In genomic region chr5:83011990-83012389, GRCh38 we compare ENCODE assay signal across 11 cellular contexts.
DNase-seq lines count a peak whose midpoint lies in the region; ATAC-seq and TF ChIP-seq lines count a peak whose summit lies in the region.
"Had no signal": no experiment of that assay in that cellular context is flagged by ENCODE, and none has a peak within 500 bp of the region (broad histone marks: within the 10 kb centered on the region; RNA-seq: fewer than 3 reads in every experiment).

No MANE protein-coding gene starts in this region.

- peaks cover 28% of the 10 kb centered on the region for H3K9me3 Mint-ChIP-seq in WTC11

- ATAC-seq in GM19397 (IDR thresholded peaks at IDR 0.05; ENCODE audit: unreplicated experiment) (peak; percentile 96), HG02943 (IDR thresholded peaks at IDR 0.05; ENCODE audit: low read depth, unreplicated experiment) (peak; percentile 100), WTC11 (no peak)

- peaks cover 10% of the 10 kb centered on the region; the same call in 1 of the 2 replicates for H3K36me3 Mint-ChIP-seq in WTC11

- no peaks in the 10 kb centered on the region for H3K27me3 Mint-ChIP-seq in WTC11 (ENCODE audit: low read depth)
- H3K27me3 Mint-ChIP-seq: progenitor cell of endocrine pancreas had no signal

- CTCF ChIA-PET in GM10248 (lab: Yijun Ruan, JAX) (interaction anchor here (0.8 to 1.6 kb wide), 2 partner anchors 9 to 92 kb away, joined by 3 read pairs; no protein-coding TSS in a partner anchor), WTC11 (lab: Charles Lee) (no interaction called here)

- DNase-seq in GM10248 (ENCODE audit: extremely low spot score) = peak; percentile 57
- DNase-seq in NAMALWA (ENCODE audit: low spot score) = peak; percentile 32
- DNase-seq in WTC11 (ENCODE audit: low spot score) = no peak
- DNase-seq in COR-L47 (lab: John Stamatoyannopoulos, UW) = no peak
- no peak for DNase-seq in stimulated activated CD4-positive, alpha-beta T cell treated with anti-CD3 and anti-CD28 coated beads, Interleukin-15, amount 100 ng/mL, for 24 hours
- no peak for DNase-seq in DMS153 treated with DMSO at 0.1 percent for 48 hours (lab: John Stamatoyannopoulos, UW; ENCODE audit: unreplicated experiment)
- DNase-seq: activated T-cell treated with anti-CD3 and anti-CD28 coated beads, Interleukin-2, amount 50 U/mL, for 48 hours; NCI-H1436 treated with DMSO at 0.1 percent for 48 hours had no signal

- no peak overlapping the region for H3K4me3 Mint-ChIP-seq in WTC11

- POLR2A ChIA-PET in GM10248 (lab: Yijun Ruan, JAX) (no interaction called here), WTC11 (lab: Charles Lee) (no interaction called here)

- no peak for TF ChIP-seq CTCF in GM10248 (IDR thresholded peaks at IDR 0.05; ENCODE audit: control extremely low read depth, extremely low read depth, low read depth, missing control alignments)
- no peak for TF ChIP-seq CTCF in WTC11 (IDR thresholded peaks at IDR 0.05)

- H3K27ac Mint-ChIP-seq in WTC11 = no peak overlapping the region
- H3K27ac Mint-ChIP-seq: progenitor cell of endocrine pancreas had no signal

- H3K4me1 Mint-ChIP-seq in WTC11 = peaks cover 31% of the 10 kb centered on the region

TF ChIP-seq in WTC11, 78 proteins besides CTCF, POLR2A, EP300 and RAD21:
- TF ChIP-seq, protein P1, sequence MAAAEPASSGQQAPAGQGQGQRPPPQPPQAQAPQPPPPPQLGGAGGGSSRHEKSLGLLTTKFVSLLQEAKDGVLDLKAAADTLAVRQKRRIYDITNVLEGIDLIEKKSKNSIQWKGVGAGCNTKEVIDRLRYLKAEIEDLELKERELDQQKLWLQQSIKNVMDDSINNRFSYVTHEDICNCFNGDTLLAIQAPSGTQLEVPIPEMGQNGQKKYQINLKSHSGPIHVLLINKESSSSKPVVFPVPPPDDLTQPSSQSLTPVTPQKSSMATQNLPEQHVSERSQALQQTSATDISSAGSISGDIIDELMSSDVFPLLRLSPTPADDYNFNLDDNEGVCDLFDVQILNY (CRISPR knock-in tag; IDR thresholded peaks at IDR 0.05) = no peak
- no peak for TF ChIP-seq ZNF281 (CRISPR knock-in tag; IDR thresholded peaks at IDR 0.05)
- no peak for TF ChIP-seq PRRX2 (CRISPR knock-in tag; IDR thresholded peaks at IDR 0.05)
- no peak for TF ChIP-seq NFE2L1 (CRISPR knock-in tag; IDR thresholded peaks at IDR 0.05)
- no peak for TF ChIP-seq ETV6 (CRISPR knock-in tag; IDR thresholded peaks at IDR 0.05)
- no peak for TF ChIP-seq MAX (CRISPR knock-in tag; IDR thresholded peaks at IDR 0.05)

Comparison
In these comparisons a context has a peak if more than half of its experiments do, and no peak if none do; other contexts are left out.
1. DNase-seq: peak in GM10248 (single experiment) and NAMALWA (single experiment); none in WTC11 (single experiment), COR-L47 (single experiment), stimulated activated CD4-positive, alpha-beta T cell treated with anti-CD3 and anti-CD28 coated beads, Interleukin-15, amount 100 ng/mL, for 24 hours (single experiment) and DMS153 treated with DMSO at 0.1 percent for 48 hours (single experiment).